ENCODE assay signal across 3 cellular contexts in genomic region chr1:27084107-27084506, GRCh38.
A peak's percentile ranks its signal among the peaks of the same experiment; 100 is the strongest.
TF ChIP-seq lines count a peak whose summit lies in the region.

No MANE protein-coding gene starts in this region.

TF ChIP-seq in HEK293T, 16 proteins besides CTCF, POLR2A, EP300 and RAD21:
- TF ChIP-seq, protein P1, sequence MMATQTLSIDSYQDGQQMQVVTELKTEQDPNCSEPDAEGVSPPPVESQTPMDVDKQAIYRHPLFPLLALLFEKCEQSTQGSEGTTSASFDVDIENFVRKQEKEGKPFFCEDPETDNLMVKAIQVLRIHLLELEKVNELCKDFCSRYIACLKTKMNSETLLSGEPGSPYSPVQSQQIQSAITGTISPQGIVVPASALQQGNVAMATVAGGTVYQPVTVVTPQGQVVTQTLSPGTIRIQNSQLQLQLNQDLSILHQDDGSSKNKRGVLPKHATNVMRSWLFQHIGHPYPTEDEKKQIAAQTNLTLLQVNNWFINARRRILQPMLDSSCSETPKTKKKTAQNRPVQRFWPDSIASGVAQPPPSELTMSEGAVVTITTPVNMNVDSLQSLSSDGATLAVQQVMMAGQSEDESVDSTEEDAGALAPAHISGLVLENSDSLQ (IDR thresholded peaks at IDR 0.05), result peak; percentile 41; the same call in 1 of the 2 replicates
- TF ChIP-seq TARDBP (IDR thresholded peaks at IDR 0.05), result no peak

TF ChIP-seq in GM12878, 131 proteins besides CTCF, POLR2A, EP300 and RAD21:
- TF ChIP-seq, protein P1 (IDR thresholded peaks at IDR 0.05), result 0 out of 2 replicates have a peak, but pooled peaks have one; percentile 11
- TF ChIP-seq, protein P2, sequence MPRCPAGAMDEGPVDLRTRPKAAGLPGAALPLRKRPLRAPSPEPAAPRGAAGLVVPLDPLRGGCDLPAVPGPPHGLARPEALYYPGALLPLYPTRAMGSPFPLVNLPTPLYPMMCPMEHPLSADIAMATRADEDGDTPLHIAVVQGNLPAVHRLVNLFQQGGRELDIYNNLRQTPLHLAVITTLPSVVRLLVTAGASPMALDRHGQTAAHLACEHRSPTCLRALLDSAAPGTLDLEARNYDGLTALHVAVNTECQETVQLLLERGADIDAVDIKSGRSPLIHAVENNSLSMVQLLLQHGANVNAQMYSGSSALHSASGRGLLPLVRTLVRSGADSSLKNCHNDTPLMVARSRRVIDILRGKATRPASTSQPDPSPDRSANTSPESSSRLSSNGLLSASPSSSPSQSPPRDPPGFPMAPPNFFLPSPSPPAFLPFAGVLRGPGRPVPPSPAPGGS (IDR thresholded peaks at IDR 0.05; ENCODE audit: borderline replicate concordance, insufficient read depth, low read depth, low read length, poor library complexity, severe bottlenecking), result no peak
TF ChIP-seq in GM12878: peak in this region for 1.

TF ChIP-seq in K562, 482 proteins besides CTCF, POLR2A, EP300 and RAD21:
- TF ChIP-seq, protein P1 (IDR thresholded peaks at IDR 0.05), result peak; percentile 93
- no peak for TF ChIP-seq POLR2G (IDR thresholded peaks at IDR 0.05; ENCODE audit: low read depth, low read length)
- peak in 1 of 2 experiments; percentile 78; a peak in 1 of 3 replicates for TF ChIP-seq CBX3 (IDR thresholded peaks at IDR 0.05; ENCODE audit: borderline replicate concordance in 1 of 2, low read length in 2 of 2)
- no peak for TF ChIP-seq PBX2 (CRISPR knock-in tag; IDR thresholded peaks at IDR 0.05; ENCODE audit: low read depth)
- peak; percentile 57; the same call in 1 of the 2 replicates for TF ChIP-seq PBX2 (tag; conservative IDR thresholded peaks at IDR 0.05; ENCODE audit: low read depth)
- TF ChIP-seq TRIM28 (IDR thresholded peaks at IDR 0.05), result peak; percentile 60; the same call in 1 of the 2 replicates
- no peak for TF ChIP-seq ESRRB (CRISPR knock-in tag; IDR thresholded peaks at IDR 0.05; ENCODE audit: borderline replicate concordance)
- TF ChIP-seq ZNF197 (CRISPR knock-in tag; IDR thresholded peaks at IDR 0.05; ENCODE audit: low read depth), result no peak
- no peak for TF ChIP-seq NFE2L1 (tag; IDR thresholded peaks at IDR 0.05; ENCODE audit: borderline replicate concordance, low read depth)
- TF ChIP-seq STAT5B (CRISPR knock-in tag; IDR thresholded peaks at IDR 0.05), result no peak
- TF ChIP-seq SRF (CRISPR knock-in tag; IDR thresholded peaks at IDR 0.05), result no peak
- TF ChIP-seq NUFIP1 (IDR thresholded peaks at IDR 0.05; ENCODE audit: partially characterized antibody), result no peak
- no peak for TF ChIP-seq RUNX1 (IDR thresholded peaks at IDR 0.05; ENCODE audit: low read depth)
